Comparison of ENCODE assay signal across 1 cellular context in the genomic region with DNA sequence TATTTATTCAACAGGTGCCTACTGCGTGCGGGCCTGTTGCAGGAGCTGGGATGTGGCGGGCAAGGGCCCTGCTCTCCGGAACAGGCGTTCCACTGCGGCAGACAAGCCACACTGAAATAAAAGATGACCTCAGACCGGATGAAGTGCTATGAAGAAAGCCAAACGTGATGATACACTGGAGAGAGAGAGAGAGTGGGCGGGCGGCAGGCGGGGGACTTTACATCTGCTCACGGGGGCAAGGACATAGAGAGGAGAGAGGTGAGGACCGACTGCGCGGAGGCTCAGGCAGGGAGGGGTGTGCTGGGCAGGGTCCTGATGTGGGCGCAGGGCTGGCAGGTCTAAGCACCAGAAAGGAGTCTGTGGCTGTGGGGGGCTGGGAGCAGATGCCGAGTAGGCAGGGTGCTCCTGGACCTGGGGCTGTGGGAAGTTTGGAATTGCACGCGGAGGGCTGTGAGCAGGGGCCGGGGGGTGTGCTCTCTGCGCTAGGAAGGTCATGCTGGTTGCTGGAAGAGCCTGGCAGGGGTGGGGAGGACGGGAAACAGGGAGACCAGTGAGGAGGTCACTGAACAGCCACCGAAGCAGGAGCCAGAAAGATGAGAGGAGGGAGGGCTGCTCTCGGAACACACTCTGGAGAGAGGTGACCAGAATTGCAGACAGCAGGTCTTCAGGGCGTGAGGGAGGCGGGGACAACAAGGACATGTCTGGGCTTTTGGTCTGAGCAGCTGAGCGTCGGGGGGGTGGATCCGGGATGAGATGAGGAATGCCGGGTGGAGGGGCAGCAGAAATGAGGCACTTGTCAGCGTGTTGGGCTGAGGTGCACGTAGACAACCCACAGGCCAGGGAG.
TF ChIP-seq lines count a peak whose summit lies in the region.

No MANE protein-coding gene starts in this region.

TF ChIP-seq in HepG2, 621 proteins besides CTCF, POLR2A, EP300 and RAD21 (continued from another document):
- TF ChIP-seq, protein P1, sequence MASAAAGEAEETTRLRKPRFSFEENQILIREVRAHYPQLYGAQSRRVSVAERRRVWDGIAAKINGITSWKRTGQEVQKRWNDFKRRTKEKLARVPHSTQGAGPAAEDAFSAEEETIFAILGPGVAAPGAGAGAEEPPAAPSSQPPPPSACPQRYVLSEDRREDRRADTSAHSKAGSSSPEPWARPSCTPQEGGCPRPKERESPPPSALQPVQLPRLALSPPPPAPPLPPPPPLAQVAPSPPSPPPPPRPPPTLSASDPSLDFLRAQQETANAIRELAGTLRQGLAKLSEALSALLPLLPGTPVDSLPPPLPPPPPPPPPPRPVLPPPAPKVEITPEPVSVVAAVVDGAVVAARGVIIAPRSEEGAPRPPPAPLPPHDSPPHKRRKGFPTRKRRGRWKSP (CRISPR knock-in tag; IDR thresholded peaks at IDR 0.05), result 0 out of 2 replicates have a peak, but pooled peaks have one; percentile 14
- TF ChIP-seq MLLT10 (CRISPR knock-in tag; IDR thresholded peaks at IDR 0.05), result no peak
